ENCODE assay signal across 8 cellular contexts in genomic region chr2:50491541-50492114, GRCh38.
DNase-seq lines count a peak whose midpoint lies in the region; ATAC-seq and TF ChIP-seq lines count a peak whose summit lies in the region.

No MANE protein-coding gene starts in this region.

- no peaks in the 10 kb centered on the region for H3K27me3 ChIP-seq in right cardiac atrium (ENCODE audit: control insufficient read depth, insufficient read depth)

- no peaks in the 10 kb centered on the region for H3K36me3 Mint-ChIP-seq in activated CD8-positive, alpha-beta T cell treated with anti-CD3 and anti-CD28 coated beads for 36 hours (ENCODE audit: low read depth)

- no peak overlapping the region for H3K4me3 ChIP-seq in right cardiac atrium (ENCODE audit: low read length)

- H3K4me1 ChIP-seq in right cardiac atrium (ENCODE audit: control insufficient read depth, insufficient read depth, low read length) = peaks cover 2% of the 10 kb centered on the region

- peaks cover 5% of the 10 kb centered on the region for H3K4me1 Mint-ChIP-seq in activated CD8-positive, alpha-beta T cell treated with anti-CD3 and anti-CD28 coated beads for 36 hours (ENCODE audit: low read depth)

- intact Hi-C loops in activated CD8-positive, alpha-beta T cell treated with anti-CD3 and anti-CD28 coated beads for 36 hours (cut with micrococcal nuclease) = loop anchor here (1.0 kb wide), 1 partner anchor 1545 kb away; no protein-coding TSS in a partner anchor
- intact Hi-C loops in right cardiac atrium (cut with DNase I) = no loop called here

- H3K27ac Mint-ChIP-seq in activated CD8-positive, alpha-beta T cell treated with anti-CD3 and anti-CD28 coated beads for 36 hours = no peak overlapping the region

- peak; percentile 16 for TF ChIP-seq CTCF in activated CD8-positive, alpha-beta T cell treated with anti-CD3 and anti-CD28 coated beads for 36 hours (IDR thresholded peaks at IDR 0.05)

- no peaks in the 10 kb centered on the region for H3K9me3 ChIP-seq in right cardiac atrium (ENCODE audit: control insufficient read depth, low read length)

- ATAC-seq in GM18505 (IDR thresholded peaks at IDR 0.05; ENCODE audit: unreplicated experiment) (peak; percentile 57), HG02840 (IDR thresholded peaks at IDR 0.05; ENCODE audit: low FRiP score, unreplicated experiment) (peak; percentile 46), right cardiac atrium (peak; percentile 77 to 85)
- peak; percentile 60 for ATAC-seq in activated CD8-positive, alpha-beta T cell treated with anti-CD3 and anti-CD28 coated beads for 36 hours

- no peaks in the 10 kb centered on the region for H3K9me3 Mint-ChIP-seq in activated CD8-positive, alpha-beta T cell treated with anti-CD3 and anti-CD28 coated beads for 36 hours

- POLR2A ChIA-PET in activated CD8-positive, alpha-beta T cell treated with anti-CD3 and anti-CD28 coated beads for 36 hours (lab: Charles Lee) = no interaction called here

- CTCF ChIA-PET in activated CD8-positive, alpha-beta T cell treated with anti-CD3 and anti-CD28 coated beads for 36 hours (lab: Charles Lee) = interaction anchor here (0.7 to 2.3 kb wide), 11 partner anchors 11 to 1547 kb away, joined by 3 to 10 read pairs (median 5); no protein-coding TSS in a partner anchor

- WGBS in right cardiac atrium = 48% methylated on average over 1 of the region's 1 CpG

- no peak for TF ChIP-seq POLR2A in GM18505 (IDR thresholded peaks at IDR 0.05; ENCODE audit: borderline replicate concordance, extremely low read depth, insufficient read depth, insufficient read length)

- no peaks in the 10 kb centered on the region for H3K27me3 Mint-ChIP-seq in activated CD8-positive, alpha-beta T cell treated with anti-CD3 and anti-CD28 coated beads for 36 hours

- H3K4me3 Mint-ChIP-seq in activated CD8-positive, alpha-beta T cell treated with anti-CD3 and anti-CD28 coated beads for 36 hours = no peak overlapping the region

- DNase-seq in CD1c-positive myeloid dendritic cell (ENCODE audit: extremely low spot score) (peak; percentile 35), NCI-H1436 (lab: John Stamatoyannopoulos, UW) (peak; percentile 41), right cardiac atrium (no peak), smooth muscle cell of the brain vasculature (ENCODE audit: low read depth, low spot score) (peak; percentile 10), mucosa of gallbladder (ENCODE audit: low spot score) (no peak)
- DNase-seq in activated CD8-positive, alpha-beta T cell treated with anti-CD3 and anti-CD28 coated beads for 36 hours = peak; percentile 19

- no peak overlapping the region for H3K27ac ChIP-seq in right cardiac atrium (ENCODE audit: low read length)

Comparison
In these comparisons a context has a peak if more than half of its experiments do, and no peak if none do; other contexts are left out.
1. DNase-seq: peak in CD1c-positive myeloid dendritic cell (single experiment), NCI-H1436 (single experiment), activated CD8-positive, alpha-beta T cell treated with anti-CD3 and anti-CD28 coated beads for 36 hours (single experiment) and smooth muscle cell of the brain vasculature (single experiment); none in right cardiac atrium (0 of 3) and mucosa of gallbladder (single experiment).
2. Peak in every context shown above with its lines, with median percentiles within 50 percentile points of each other: ATAC-seq.